ENCODE assay signal across 16 cellular contexts in genomic region chr4:48742412-48742811, GRCh38. TPM values are rescaled to one million over a fixed set of nuclear protein-coding genes. Genes with fewer than 3 reads are reported as not detected.
DNase-seq lines count a peak whose midpoint lies in the region; ATAC-seq and TF ChIP-seq lines count a peak whose summit lies in the region.
"Had no signal": no experiment of that assay in that cellular context is flagged by ENCODE, and none has a peak within 500 bp of the region (broad histone marks: within the 10 kb centered on the region; RNA-seq: fewer than 3 reads in every experiment).

No MANE protein-coding gene starts in this region.

- peak; percentile 59 for ATAC-seq in GM19395 (IDR thresholded peaks at IDR 0.05; ENCODE audit: unreplicated experiment)
- ATAC-seq in foreskin keratinocyte: peak; percentile 76
- ATAC-seq in GM19328 (IDR thresholded peaks at IDR 0.05; ENCODE audit: unreplicated experiment): no peak
- no peak for ATAC-seq in GM18505 (IDR thresholded peaks at IDR 0.05; ENCODE audit: unreplicated experiment)
- ATAC-seq in HG03520 (IDR thresholded peaks at IDR 0.05; ENCODE audit: unreplicated experiment): no peak
- ATAC-seq: heart right ventricle, left lobe of liver had no signal

- H3K9me3 ChIP-seq in CD8-positive, alpha-beta memory T cell (ENCODE audit: low read length): no peaks in the 10 kb centered on the region

- POLR2A ChIA-PET in CD8-positive, alpha-beta memory T cell (lab: Charles Lee): interaction anchor here (0.6 kb wide), 1 partner anchor 38 kb away, joined by 3 read pairs; no protein-coding TSS in a partner anchor
- POLR2A ChIA-PET in RWPE1 (lab: Yijun Ruan, JAX; ENCODE audit: low non-redundant PET): no interaction called here

- H3K36me3 ChIP-seq in CD8-positive, alpha-beta memory T cell (ENCODE audit: insufficient read depth, low read length): no peaks in the 10 kb centered on the region
- H3K36me3 ChIP-seq: heart right ventricle had no signal

- no peaks in the 10 kb centered on the region for H3K27me3 Mint-ChIP-seq in CD8-positive, alpha-beta memory T cell

- no peak overlapping the region for H3K4me3 ChIP-seq in CD8-positive, alpha-beta memory T cell (ENCODE audit: low read length)
- H3K4me3 ChIP-seq: heart right ventricle had no signal

- H3K27ac ChIP-seq in CD8-positive, alpha-beta memory T cell (ENCODE audit: low read depth, low read length): no peak overlapping the region
- H3K27ac ChIP-seq in RWPE1: no peak overlapping the region
- H3K27ac ChIP-seq in foreskin keratinocyte: no peak overlapping the region
- H3K27ac ChIP-seq: heart right ventricle had no signal

- H3K4me1 Mint-ChIP-seq in CD8-positive, alpha-beta memory T cell: peaks cover 72 to 93% (median 92%) of the 10 kb centered on the region in 3 donors

- H3K4me3 Mint-ChIP-seq in CD8-positive, alpha-beta memory T cell: peak overlapping the region in 4 of 7 donors; percentile 7 to 38 (median 20)
- H3K4me3 Mint-ChIP-seq: neural crest cell had no signal

- peak overlapping the region in 7 of 8 donors; percentile 20 to 63 (median 44) for H3K27ac Mint-ChIP-seq in CD8-positive, alpha-beta memory T cell

- peaks cover 3 to 5% (median 4%) of the 10 kb centered on the region in 3 donors for H3K36me3 Mint-ChIP-seq in CD8-positive, alpha-beta memory T cell

- no peak for TF ChIP-seq CTCF in RWPE1 (conservative IDR thresholded peaks at IDR 0.05; ENCODE audit: low read depth)
- TF ChIP-seq CTCF in foreskin keratinocyte (conservative IDR thresholded peaks at IDR 0.05): no peak

- H3K4me1 ChIP-seq in CD8-positive, alpha-beta memory T cell (ENCODE audit: insufficient read depth, low read length): peaks cover 51% of the 10 kb centered on the region
- H3K4me1 ChIP-seq in foreskin keratinocyte: peaks cover 21% of the 10 kb centered on the region

- CTCF ChIA-PET in CD8-positive, alpha-beta memory T cell (lab: Charles Lee): no interaction called here
- CTCF ChIA-PET in RWPE1 (lab: Yijun Ruan, JAX): no interaction called here

- TF ChIP-seq POLR2A in GM18505 (IDR thresholded peaks at IDR 0.05; ENCODE audit: borderline replicate concordance, extremely low read depth, insufficient read depth, insufficient read length): no peak

- H3K27me3 ChIP-seq in CD8-positive, alpha-beta memory T cell (ENCODE audit: insufficient read depth, low read length, poor library complexity, severe bottlenecking): no peaks in the 10 kb centered on the region
- H3K27me3 ChIP-seq in foreskin keratinocyte: no peaks in the 10 kb centered on the region
- H3K27me3 ChIP-seq: heart right ventricle had no signal

- H3K9me3 Mint-ChIP-seq in CD8-positive, alpha-beta memory T cell: peaks cover 0 to 2% (median 0%) of the 10 kb centered on the region in 5 donors
- H3K9me3 Mint-ChIP-seq: neural crest cell had no signal

- DNase-seq in CD8-positive, alpha-beta memory T cell: no peak
- DNase-seq in RWPE1 (ENCODE audit: low spot score): peak; percentile 18
- DNase-seq in foreskin keratinocyte: peak in 1 of 2 donors; percentile 48
- DNase-seq in NCI-H1930 (lab: John Stamatoyannopoulos, UW): no peak
- DNase-seq: activated CD8-positive, alpha-beta memory T cell treated with anti-CD3 and anti-CD28 coated beads, Interleukin-2, amount 50 U/mL, for 4 hours; GF-D8; heart right ventricle; NCI-H1694 treated with DMSO at 0.1 percent for 48 hours; NCI-H82; SHP77 treated with DMSO at 0.1 percent for 48 hours had no signal

RNA-seq across cellular contexts. Expression of gene FRYL, which starts 37.7 kb away (rescaled TPM):
- 10 to 100 TPM; 69.3 to 70.3 TPM for total RNA-seq in CD8-positive, alpha-beta memory T cell
- polyA plus RNA-seq in CD8-positive, alpha-beta memory T cell: 34.9 TPM
- 57.3 and 61.7 TPM in 2 replicates for total RNA-seq in foreskin keratinocyte
- polyA plus RNA-seq in foreskin keratinocyte: 10.6 and 11.9 TPM in 2 replicates

Comparison
In these comparisons a context has a peak if more than half of its experiments do, and no peak if none do; other contexts are left out.
1. ATAC-seq: peak in GM19395 (single experiment) and foreskin keratinocyte (single experiment); none in GM19328 (single experiment), GM18505 (single experiment) and HG03520 (single experiment).